ENCODE assay signal across 8 cellular contexts in genomic region chr1:212514056-212514614, GRCh38.
DNase-seq lines count a peak whose midpoint lies in the region; ATAC-seq, FAIRE-seq and TF ChIP-seq lines count a peak whose summit lies in the region.

No MANE protein-coding gene starts in this region.

- H3K9me3 ChIP-seq in iPS-15b (ENCODE audit: control insufficient read depth, insufficient read depth, low read length) = no peaks in the 10 kb centered on the region
- no peaks in the 10 kb centered on the region for H3K9me3 ChIP-seq in suprapubic skin

- POLR2A ChIA-PET in activated CD4-positive, alpha-beta memory T cell treated with anti-CD3 and anti-CD28 coated beads, Interleukin-2, amount 10 ng/mL, durations not matched to agents 7 days and 5 days (lab: Charles Lee) = no interaction called here

- FAIRE-seq in GM12891 (lab: Jason Lieb, UNC) = peak; percentile 33

- H3K27ac ChIP-seq in suprapubic skin = no peak overlapping the region

- WGBS in suprapubic skin = 38% methylated on average over 5 of the region's 25 CpGs

- H3K9ac ChIP-seq in iPS-15b (ENCODE audit: low read depth, low read length) = no peak overlapping the region

- H3K36me3 ChIP-seq in iPS-15b (ENCODE audit: control insufficient read depth, insufficient read depth, low read length) (no peaks in the 10 kb centered on the region), suprapubic skin (no peaks in the 10 kb centered on the region)

- TF ChIP-seq POLR2A in GM12891 (IDR thresholded peaks at IDR 0.05; ENCODE audit: low read depth, low read length) (no peak), suprapubic skin (IDR thresholded peaks at IDR 0.05) (no peak)

- H3K27me3 ChIP-seq in iPS-15b (ENCODE audit: control insufficient read depth, insufficient read depth, low read length) = peaks cover 44% of the 10 kb centered on the region
- peaks cover 27% of the 10 kb centered on the region for H3K27me3 ChIP-seq in suprapubic skin

- no peak for TF ChIP-seq CTCF in suprapubic skin (IDR thresholded peaks at IDR 0.05)

- H3K4me3 Mint-ChIP-seq in activated CD4-positive, alpha-beta memory T cell treated with anti-CD3 and anti-CD28 coated beads, Interleukin-2, amount 10 ng/mL, durations not matched to agents 7 days and 5 days = no peak overlapping the region

- DNase-seq in 8988T (peak; percentile 99), GM12891 (ENCODE audit: insufficient read length, low spot score) (no peak), suprapubic skin (ENCODE audit: low spot score in 2 of 2) (no peak), AML-193 (lab: John Stamatoyannopoulos, UW) (no peak)
- DNase-seq in activated CD4-positive, alpha-beta memory T cell treated with anti-CD3 and anti-CD28 coated beads, Interleukin-2, amount 10 ng/mL, durations not matched to agents 7 days and 5 days = peak; percentile 23

- H3K4me1 ChIP-seq in iPS-15b (ENCODE audit: control insufficient read depth, insufficient read depth, low read length) (no peaks in the 10 kb centered on the region), suprapubic skin (peaks cover 18% of the 10 kb centered on the region)

- TF ChIP-seq EP300 in suprapubic skin (IDR thresholded peaks at IDR 0.05) = no peak

- H3K36me3 Mint-ChIP-seq in activated CD4-positive, alpha-beta memory T cell treated with anti-CD3 and anti-CD28 coated beads, Interleukin-2, amount 10 ng/mL, durations not matched to agents 7 days and 5 days (ENCODE audit: low read depth) = no peaks in the 10 kb centered on the region

- CTCF ChIA-PET in activated CD4-positive, alpha-beta memory T cell treated with anti-CD3 and anti-CD28 coated beads, Interleukin-2, amount 10 ng/mL, durations not matched to agents 7 days and 5 days (lab: Charles Lee) = interaction anchor here (1.1 kb wide), 1 partner anchor 56 kb away, joined by 3 read pairs; no protein-coding TSS in a partner anchor

- no peaks in the 10 kb centered on the region for H3K9me3 Mint-ChIP-seq in activated CD4-positive, alpha-beta memory T cell treated with anti-CD3 and anti-CD28 coated beads, Interleukin-2, amount 10 ng/mL, durations not matched to agents 7 days and 5 days

- H3K27ac Mint-ChIP-seq in activated CD4-positive, alpha-beta memory T cell treated with anti-CD3 and anti-CD28 coated beads, Interleukin-2, amount 10 ng/mL, durations not matched to agents 7 days and 5 days = no peak overlapping the region

- H3K4me1 Mint-ChIP-seq in activated CD4-positive, alpha-beta memory T cell treated with anti-CD3 and anti-CD28 coated beads, Interleukin-2, amount 10 ng/mL, durations not matched to agents 7 days and 5 days = peaks cover 9% of the 10 kb centered on the region

- peaks cover 70% of the 10 kb centered on the region for H3K27me3 Mint-ChIP-seq in activated CD4-positive, alpha-beta memory T cell treated with anti-CD3 and anti-CD28 coated beads, Interleukin-2, amount 10 ng/mL, durations not matched to agents 7 days and 5 days

- ATAC-seq in HG03342 (IDR thresholded peaks at IDR 0.05; ENCODE audit: unreplicated experiment) = no peak
- no peak for ATAC-seq in GM18502 (IDR thresholded peaks at IDR 0.05; ENCODE audit: poor library complexity, unreplicated experiment)

- H3K4me3 ChIP-seq in iPS-15b (ENCODE audit: low read depth, low read length) (peak overlapping the region; percentile 18), suprapubic skin (peak overlapping the region; percentile 40)

TF ChIP-seq in GM12891, 5 proteins besides CTCF, POLR2A, EP300 and RAD21:
- TF ChIP-seq SPI1 (IDR thresholded peaks at IDR 0.05; ENCODE audit: low read depth, low read length) (no peak), PAX5 (IDR thresholded peaks at IDR 0.05; ENCODE audit: insufficient read depth, low read length, severe bottlenecking) (no peak)

Comparison
In these comparisons a context has a peak if more than half of its experiments do, and no peak if none do; other contexts are left out.
1. DNase-seq: peak in 8988T (single experiment) and activated CD4-positive, alpha-beta memory T cell treated with anti-CD3 and anti-CD28 coated beads, Interleukin-2, amount 10 ng/mL, durations not matched to agents 7 days and 5 days (single experiment); none in GM12891 (single experiment), suprapubic skin (0 of 2) and AML-193 (0 of 2).